ENCODE assay signal across 15 cellular contexts in the genomic region with DNA sequence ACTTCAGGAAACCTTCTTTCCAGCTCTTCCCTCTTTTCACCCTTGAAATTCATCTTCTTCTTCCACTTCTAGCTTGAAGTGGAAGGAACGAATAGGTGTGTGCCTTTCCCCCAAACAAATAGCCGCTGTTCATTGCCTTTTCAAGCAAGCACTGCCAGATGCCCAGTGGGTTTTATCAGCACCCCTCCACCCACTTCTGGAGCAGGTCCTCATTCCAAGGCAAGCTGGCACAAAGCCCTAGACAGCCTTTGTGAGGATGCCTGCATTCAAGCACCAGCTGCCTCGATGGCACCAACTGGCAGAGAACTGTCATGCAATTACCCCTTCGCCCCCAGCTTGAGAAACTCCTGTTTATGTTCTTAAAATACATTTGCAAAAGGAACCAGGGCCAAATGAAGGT. TPM values are rescaled to one million over a fixed set of nuclear protein-coding genes. Genes with fewer than 3 reads are reported as not detected.
A peak's percentile ranks its signal among the peaks of the same experiment; 100 is the strongest.
DNase-seq lines count a peak whose midpoint lies in the region; ATAC-seq and TF ChIP-seq lines count a peak whose summit lies in the region.
"Had no signal": no experiment of that assay in that cellular context is flagged by ENCODE, and none has a peak within 500 bp of the region (broad histone marks: within the 10 kb centered on the region; RNA-seq: fewer than 3 reads in every experiment).

No MANE protein-coding gene starts in this region.

- H3K4me3 Mint-ChIP-seq in natural killer cell (peak overlapping the region; percentile 18), T-cell (peak overlapping the region; percentile 38 to 74 (median 73))
- no peak overlapping the region for H3K4me3 Mint-ChIP-seq in natural killer cell treated with Interleukin-12 subunit alpha and Interleukin-12 subunit beta and Interleukin-15 and Interleukin-18, amount 100 ng/mL, for 72 hours
- H3K4me3 Mint-ChIP-seq: B cell had no signal

- no peak overlapping the region for H3K27ac Mint-ChIP-seq in natural killer cell
- H3K27ac Mint-ChIP-seq in natural killer cell treated with Interleukin-12 subunit alpha and Interleukin-12 subunit beta and Interleukin-15 and Interleukin-18, amount 100 ng/mL, for 72 hours = no peak overlapping the region
- peak overlapping the region; percentile 87 to 94 for H3K27ac Mint-ChIP-seq in T-cell
- H3K27ac Mint-ChIP-seq: B cell had no signal

- intact Hi-C loops in natural killer cell (cut with micrococcal nuclease) (no loop called here), dorsolateral prefrontal cortex (cut with DNase I) (loop anchor here in 1 of 2 donors (5.0 kb wide), 1 partner anchor 38 kb away; a partner anchor contains a TSS), psoas muscle (cut with DNase I) (loop anchor here (5.0 kb wide), 2 partner anchors 33 to 38 kb away; a partner anchor contains a TSS)

- no peak for ATAC-seq in natural killer cell
- ATAC-seq in natural killer cell treated with Interleukin-12 subunit alpha and Interleukin-12 subunit beta and Interleukin-15 and Interleukin-18, amount 100 ng/mL, for 72 hours = no peak
- ATAC-seq in T-cell (replicated peaks in 1 of 4) = no peak
- no peak for ATAC-seq in HG02970 (IDR thresholded peaks at IDR 0.05; ENCODE audit: low FRiP score, unreplicated experiment)
- no peak for ATAC-seq in HG02759 (IDR thresholded peaks at IDR 0.05; ENCODE audit: unreplicated experiment)
- no peak for ATAC-seq in psoas muscle

- H3K27ac ChIP-seq in dorsolateral prefrontal cortex (peak overlapping the region in 54 of 59 donors; percentile 25 to 90 (median 75)), psoas muscle (no peak overlapping the region)

- H3K4me1 ChIP-seq in psoas muscle = peaks cover 20% of the 10 kb centered on the region

- H3K27me3 ChIP-seq in dorsolateral prefrontal cortex (no peaks in the 10 kb centered on the region), psoas muscle (ENCODE audit: insufficient read depth in 3 of 3, low read length in 2 of 3) (no peaks in the 10 kb centered on the region)

- 74 to 94% (median 78%) methylated on average over 4 of the region's 4 CpGs for WGBS in psoas muscle, 3 donors

- DNase-seq in natural killer cell (no peak), T-cell (no peak), dorsolateral prefrontal cortex (no peak), psoas muscle (no peak)
- DNase-seq in natural killer cell treated with Interleukin-12 subunit alpha and Interleukin-12 subunit beta and Interleukin-15 and Interleukin-18, amount 100 ng/mL, for 72 hours (ENCODE audit: low spot score) = no peak
- no peak for DNase-seq in stimulated activated CD4-positive, alpha-beta T cell treated with anti-CD3 and anti-CD28 coated beads, Interleukin-1b, Interleukin-23, amount 100 ng/mL, for 48 hours
- DNase-seq: cerebellar nuclear complex; EL; mucosa of descending colon; NK-92 treated with Interleukin-12 subunit alpha and Interleukin-12 subunit beta, amount 100 ng/mL, for 24 hours; SIG-M5 had no signal

- H3K4me1 Mint-ChIP-seq in natural killer cell (peaks cover 39 to 40% of the 10 kb centered on the region in 2 donors), T-cell (peaks cover 74 to 83% (median 81%) of the 10 kb centered on the region in 3 donors)
- H3K4me1 Mint-ChIP-seq in natural killer cell treated with Interleukin-12 subunit alpha and Interleukin-12 subunit beta and Interleukin-15 and Interleukin-18, amount 100 ng/mL, for 72 hours (ENCODE audit: low read depth in 2 of 2) = peaks cover 27 to 37% of the 10 kb centered on the region in 2 donors

- POLR2A ChIA-PET in T-cell (lab: Charles Lee) = interaction anchor here in 1 of 2 donors (0.7 to 1.1 kb wide), 2 partner anchors 11 to 15 kb away, joined by 3 read pairs; no protein-coding TSS in a partner anchor

- TF ChIP-seq CTCF in natural killer cell (IDR thresholded peaks at IDR 0.05) (no peak), dorsolateral prefrontal cortex (IDR thresholded peaks at IDR 0.05 in 54 of 56, conservative IDR thresholded peaks at IDR 0.05 in 2 of 56; ENCODE audit: low read depth in 1 of 56, partially characterized antibody in 56 of 56) (no peak), psoas muscle (IDR thresholded peaks at IDR 0.05) (no peak)

- H3K9me3 Mint-ChIP-seq in natural killer cell = no peaks in the 10 kb centered on the region
- H3K9me3 Mint-ChIP-seq in natural killer cell treated with Interleukin-12 subunit alpha and Interleukin-12 subunit beta and Interleukin-15 and Interleukin-18, amount 100 ng/mL, for 72 hours = no peaks in the 10 kb centered on the region
- peaks cover 0 to 5% (median 0%) of the 10 kb centered on the region in 3 donors for H3K9me3 Mint-ChIP-seq in T-cell

- H3K4me3 ChIP-seq in dorsolateral prefrontal cortex (peak overlapping the region in 1 of 59 donors; percentile 4), psoas muscle (no peak overlapping the region)
- H3K4me3 ChIP-seq: mucosa of descending colon, prostate gland had no signal

- H3K9me3 ChIP-seq in psoas muscle = no peaks in the 10 kb centered on the region
- H3K9me3 ChIP-seq: mucosa of descending colon, prostate gland had no signal

- H3K27me3 Mint-ChIP-seq in natural killer cell (ENCODE audit: low read depth in 2 of 2) (peaks cover 0 to 3% of the 10 kb centered on the region in 2 donors), T-cell (no peaks in the 10 kb centered on the region)
- peaks cover 0 to 3% of the 10 kb centered on the region in 2 donors for H3K27me3 Mint-ChIP-seq in natural killer cell treated with Interleukin-12 subunit alpha and Interleukin-12 subunit beta and Interleukin-15 and Interleukin-18, amount 100 ng/mL, for 72 hours
- H3K27me3 Mint-ChIP-seq: B cell had no signal

- H3K36me3 Mint-ChIP-seq in natural killer cell (no peaks in the 10 kb centered on the region), T-cell (peaks cover 29% of the 10 kb centered on the region)
- H3K36me3 Mint-ChIP-seq in natural killer cell treated with Interleukin-12 subunit alpha and Interleukin-12 subunit beta and Interleukin-15 and Interleukin-18, amount 100 ng/mL, for 72 hours = no peaks in the 10 kb centered on the region

- no peaks in the 10 kb centered on the region for H3K36me3 ChIP-seq in psoas muscle (ENCODE audit: insufficient read depth in 1 of 2, low read depth in 1 of 2)
- H3K36me3 ChIP-seq: prostate gland had no signal

- CTCF ChIA-PET in T-cell (lab: Charles Lee) = interaction anchor here in 1 of 2 donors (0.9 kb wide), 1 partner anchor 47 kb away, joined by 4 read pairs; no protein-coding TSS in a partner anchor

RNA-seq across cellular contexts. Expression of a gene that starts 36.5 kb away (rescaled TPM):
- total RNA-seq in natural killer cell = 10 to 100 TPM in 2 of 3 donors, 1 to 10 TPM in 1; 6.8 to 18.9 (median 14.5) TPM
- 1 to 10 TPM; 6.4 to 7.4 TPM for total RNA-seq in natural killer cell treated with Interleukin-12 subunit alpha and Interleukin-12 subunit beta and Interleukin-15 and Interleukin-18, amount 100 ng/mL, for 72 hours
- 100 to 1,000 TPM; 109 to 170 (median 112) TPM for total RNA-seq in T-cell
- total RNA-seq in dorsolateral prefrontal cortex = 100 to 1,000 TPM in 2 of 120 experiments, 10 to 100 TPM in 118; 25.0 to 117 (median 44.7) TPM
- 1 to 10 TPM; 2.7 to 8.6 (median 4.3) TPM for total RNA-seq in psoas muscle
- 1 to 10 TPM in 2 of 3 donors, under 1 TPM in 1; 0.70 to 1.8 (median 1.7) TPM for polyA plus RNA-seq in psoas muscle

Comparison
In these comparisons a context has a peak if more than half of its experiments do, and no peak if none do; other contexts are left out.
1. H3K27ac Mint-ChIP-seq: peak in T-cell (2 of 2); none in natural killer cell (0 of 2) and natural killer cell treated with Interleukin-12 subunit alpha and Interleukin-12 subunit beta and Interleukin-15 and Interleukin-18, amount 100 ng/mL, for 72 hours (0 of 2).